1 cellular context compared by ENCODE assay signal in the genomic region with DNA sequence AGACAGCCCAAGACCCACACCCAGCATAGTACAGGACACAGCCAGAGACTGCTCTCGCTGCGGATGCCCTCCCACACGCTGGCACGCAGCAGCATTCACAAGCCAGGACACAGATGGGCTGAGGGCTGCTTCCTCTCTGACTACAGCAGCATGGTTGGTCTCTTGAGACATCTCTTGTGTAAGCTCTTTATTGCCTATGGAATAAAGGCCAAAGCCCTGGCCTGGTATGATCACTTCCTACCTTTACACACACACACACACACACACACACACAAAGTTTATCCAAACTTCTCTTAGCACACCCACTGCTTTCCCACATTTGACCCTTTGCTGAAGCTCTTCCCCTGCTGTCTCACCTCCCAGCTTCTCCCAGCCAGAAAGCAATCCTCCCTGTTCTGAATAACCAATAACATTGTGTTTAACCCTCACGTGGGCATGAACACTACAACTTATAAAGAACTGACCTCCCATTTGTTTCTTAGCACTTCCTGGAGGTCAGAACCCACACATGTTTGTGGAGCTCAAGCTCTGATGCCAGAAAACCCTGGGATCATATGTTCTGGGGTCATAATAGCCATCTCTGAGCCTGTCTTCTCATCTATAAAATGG.
TF ChIP-seq lines count a peak whose summit lies in the region.

No MANE protein-coding gene starts in this region.

TF ChIP-seq in K562, 482 proteins besides CTCF, POLR2A, EP300 and RAD21 (continued from another document and continues in another):
- TF ChIP-seq THRB (CRISPR knock-in tag; conservative IDR thresholded peaks at IDR 0.05) (peak; percentile 74; the same call in 1 of the 2 replicates), NBN (IDR thresholded peaks at IDR 0.05; ENCODE audit: low read depth) (peak; percentile 80; the same call in 1 of the 2 replicates), JUND (IDR thresholded peaks at IDR 0.05; ENCODE audit: borderline replicate concordance, low read depth, low read length) (no peak), JUND (tag; IDR thresholded peaks at IDR 0.05; ENCODE audit: borderline replicate concordance, low read depth, low read length) (no peak; the same call in 2 of the 3 replicates), RUNX1 (IDR thresholded peaks at IDR 0.05; ENCODE audit: low read depth) (no peak), ZNF280B (CRISPR knock-in tag; IDR thresholded peaks at IDR 0.05) (no peak), NFIC (IDR thresholded peaks at IDR 0.05) (no peak), ZNF23 (CRISPR knock-in tag; IDR thresholded peaks at IDR 0.05) (no peak), ZMIZ1 (IDR thresholded peaks at IDR 0.05; ENCODE audit: low read depth in 2 of 2, low read length in 2 of 2) (no peak), WHSC1 (IDR thresholded peaks at IDR 0.05; ENCODE audit: low read length) (no peak), SMARCC2 (IDR thresholded peaks at IDR 0.05; ENCODE audit: low read depth) (no peak), HNRNPL (IDR thresholded peaks at IDR 0.05; ENCODE audit: low read depth, low read length) (no peak), ZNF224 (CRISPR knock-in tag; IDR thresholded peaks at IDR 0.05) (no peak), ZNF274 (IDR thresholded peaks at IDR 0.05; ENCODE audit: borderline replicate concordance, low read depth, low read length) (no peak), YY1 (IDR thresholded peaks at IDR 0.05; ENCODE audit: borderline replicate concordance in 1 of 3, control insufficient read depth in 1 of 3, extremely low read depth in 1 of 3, insufficient read depth in 3 of 3, insufficient read length in 1 of 3, insufficient replicate concordance in 2 of 3, low read depth in 1 of 3, low read length in 2 of 3) (no peak), NR0B1 (IDR thresholded peaks at IDR 0.05; ENCODE audit: partially characterized antibody) (no peak), MTA3 (IDR thresholded peaks at IDR 0.05; ENCODE audit: borderline replicate concordance) (0 out of 2 replicates have a peak, but pooled peaks have one; percentile 47), ZKSCAN8 (CRISPR knock-in tag; IDR thresholded peaks at IDR 0.05) (no peak), MITF (IDR thresholded peaks at IDR 0.05) (no peak), ZNF644 (tag; IDR thresholded peaks at IDR 0.05; ENCODE audit: low read depth) (no peak), PHTF2 (CRISPR knock-in tag; IDR thresholded peaks at IDR 0.05) (no peak), ZNF639 (CRISPR knock-in tag; conservative IDR thresholded peaks at IDR 0.05 in 1 of 2, IDR thresholded peaks at IDR 0.05 in 1 of 2) (peak in 1 of 2 experiments; percentile 54; a peak in 1 of 4 replicates), BRCA1 (IDR thresholded peaks at IDR 0.05) (no peak), BRCA1 (CRISPR knock-in tag; IDR thresholded peaks at IDR 0.05) (no peak), ZNF143 (CRISPR knock-in tag; IDR thresholded peaks at IDR 0.05) (no peak), ID3 (CRISPR knock-in tag; IDR thresholded peaks at IDR 0.05) (no peak), ID3 (tag; IDR thresholded peaks at IDR 0.05) (no peak), ZNF124 (CRISPR knock-in tag; IDR thresholded peaks at IDR 0.05) (no peak), POLR2AphosphoS2 (IDR thresholded peaks at IDR 0.05; ENCODE audit: low read length) (no peak), CXXC5 (CRISPR knock-in tag; IDR thresholded peaks at IDR 0.05) (no peak), TBP (optimal IDR thresholded peaks at IDR 0.05; ENCODE audit: low read depth, low read length) (peak; percentile 79), YBX1 (IDR thresholded peaks at IDR 0.05) (no peak), ZNF57 (CRISPR knock-in tag; IDR thresholded peaks at IDR 0.05) (no peak)
- TF ChIP-seq, protein P1, sequence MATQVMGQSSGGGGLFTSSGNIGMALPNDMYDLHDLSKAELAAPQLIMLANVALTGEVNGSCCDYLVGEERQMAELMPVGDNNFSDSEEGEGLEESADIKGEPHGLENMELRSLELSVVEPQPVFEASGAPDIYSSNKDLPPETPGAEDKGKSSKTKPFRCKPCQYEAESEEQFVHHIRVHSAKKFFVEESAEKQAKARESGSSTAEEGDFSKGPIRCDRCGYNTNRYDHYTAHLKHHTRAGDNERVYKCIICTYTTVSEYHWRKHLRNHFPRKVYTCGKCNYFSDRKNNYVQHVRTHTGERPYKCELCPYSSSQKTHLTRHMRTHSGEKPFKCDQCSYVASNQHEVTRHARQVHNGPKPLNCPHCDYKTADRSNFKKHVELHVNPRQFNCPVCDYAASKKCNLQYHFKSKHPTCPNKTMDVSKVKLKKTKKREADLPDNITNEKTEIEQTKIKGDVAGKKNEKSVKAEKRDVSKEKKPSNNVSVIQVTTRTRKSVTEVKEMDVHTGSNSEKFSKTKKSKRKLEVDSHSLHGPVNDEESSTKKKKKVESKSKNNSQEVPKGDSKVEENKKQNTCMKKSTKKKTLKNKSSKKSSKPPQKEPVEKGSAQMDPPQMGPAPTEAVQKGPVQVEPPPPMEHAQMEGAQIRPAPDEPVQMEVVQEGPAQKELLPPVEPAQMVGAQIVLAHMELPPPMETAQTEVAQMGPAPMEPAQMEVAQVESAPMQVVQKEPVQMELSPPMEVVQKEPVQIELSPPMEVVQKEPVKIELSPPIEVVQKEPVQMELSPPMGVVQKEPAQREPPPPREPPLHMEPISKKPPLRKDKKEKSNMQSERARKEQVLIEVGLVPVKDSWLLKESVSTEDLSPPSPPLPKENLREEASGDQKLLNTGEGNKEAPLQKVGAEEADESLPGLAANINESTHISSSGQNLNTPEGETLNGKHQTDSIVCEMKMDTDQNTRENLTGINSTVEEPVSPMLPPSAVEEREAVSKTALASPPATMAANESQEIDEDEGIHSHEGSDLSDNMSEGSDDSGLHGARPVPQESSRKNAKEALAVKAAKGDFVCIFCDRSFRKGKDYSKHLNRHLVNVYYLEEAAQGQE (CRISPR knock-in tag; IDR thresholded peaks at IDR 0.05; ENCODE audit: low read depth), result no peak
- TF ChIP-seq, protein P2, sequence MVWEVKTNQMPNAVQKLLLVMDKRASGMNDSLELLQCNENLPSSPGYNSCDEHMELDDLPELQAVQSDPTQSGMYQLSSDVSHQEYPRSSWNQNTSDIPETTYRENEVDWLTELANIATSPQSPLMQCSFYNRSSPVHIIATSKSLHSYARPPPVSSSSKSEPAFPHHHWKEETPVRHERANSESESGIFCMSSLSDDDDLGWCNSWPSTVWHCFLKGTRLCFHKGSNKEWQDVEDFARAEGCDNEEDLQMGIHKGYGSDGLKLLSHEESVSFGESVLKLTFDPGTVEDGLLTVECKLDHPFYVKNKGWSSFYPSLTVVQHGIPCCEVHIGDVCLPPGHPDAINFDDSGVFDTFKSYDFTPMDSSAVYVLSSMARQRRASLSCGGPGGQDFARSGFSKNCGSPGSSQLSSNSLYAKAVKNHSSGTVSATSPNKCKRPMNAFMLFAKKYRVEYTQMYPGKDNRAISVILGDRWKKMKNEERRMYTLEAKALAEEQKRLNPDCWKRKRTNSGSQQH (CRISPR knock-in tag; IDR thresholded peaks at IDR 0.05), result no peak
- TF ChIP-seq, protein P3, sequence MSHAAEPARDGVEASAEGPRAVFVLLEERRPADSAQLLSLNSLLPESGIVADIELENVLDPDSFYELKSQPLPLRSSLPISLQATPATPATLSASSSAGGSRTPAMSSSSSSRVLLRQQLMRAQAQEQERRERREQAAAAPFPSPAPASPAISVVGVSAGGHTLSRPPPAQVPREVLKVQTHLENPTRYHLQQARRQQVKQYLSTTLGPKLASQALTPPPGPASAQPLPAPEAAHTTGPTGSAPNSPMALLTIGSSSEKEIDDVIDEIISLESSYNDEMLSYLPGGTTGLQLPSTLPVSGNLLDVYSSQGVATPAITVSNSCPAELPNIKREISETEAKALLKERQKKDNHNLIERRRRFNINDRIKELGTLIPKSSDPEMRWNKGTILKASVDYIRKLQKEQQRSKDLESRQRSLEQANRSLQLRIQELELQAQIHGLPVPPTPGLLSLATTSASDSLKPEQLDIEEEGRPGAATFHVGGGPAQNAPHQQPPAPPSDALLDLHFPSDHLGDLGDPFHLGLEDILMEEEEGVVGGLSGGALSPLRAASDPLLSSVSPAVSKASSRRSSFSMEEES (CRISPR knock-in tag; IDR thresholded peaks at IDR 0.05), result no peak
- TF ChIP-seq, protein P4, sequence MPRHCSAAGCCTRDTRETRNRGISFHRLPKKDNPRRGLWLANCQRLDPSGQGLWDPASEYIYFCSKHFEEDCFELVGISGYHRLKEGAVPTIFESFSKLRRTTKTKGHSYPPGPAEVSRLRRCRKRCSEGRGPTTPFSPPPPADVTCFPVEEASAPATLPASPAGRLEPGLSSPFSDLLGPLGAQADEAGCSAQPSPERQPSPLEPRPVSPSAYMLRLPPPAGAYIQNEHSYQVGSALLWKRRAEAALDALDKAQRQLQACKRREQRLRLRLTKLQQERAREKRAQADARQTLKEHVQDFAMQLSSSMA (CRISPR knock-in tag; IDR thresholded peaks at IDR 0.05), result no peak
